In the genomic region with DNA sequence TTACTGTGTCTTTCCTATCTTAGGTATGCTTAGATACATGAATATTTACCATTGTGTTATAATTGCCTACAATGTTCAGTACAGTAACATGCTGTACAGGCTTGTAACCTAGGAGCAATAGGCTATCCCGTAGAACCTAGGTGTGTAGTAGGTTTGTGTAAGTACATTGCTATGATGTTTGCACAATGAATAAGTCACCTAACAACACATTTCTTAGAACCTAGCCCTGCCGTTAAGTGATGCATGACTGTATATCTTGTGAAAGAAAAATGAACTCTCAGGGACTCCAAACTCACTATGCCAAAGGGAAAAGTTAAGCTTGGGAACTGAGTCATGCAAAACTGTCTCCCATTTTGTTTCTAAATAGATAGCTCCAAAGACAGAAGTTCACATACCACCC, we compare ENCODE assay signal across 24 cellular contexts.
DNase-seq lines count a peak whose midpoint lies in the region; ATAC-seq and TF ChIP-seq lines count a peak whose summit lies in the region.
"Had no signal": no experiment of that assay in that cellular context is flagged by ENCODE, and none has a peak within 500 bp of the region (broad histone marks: within the 10 kb centered on the region; RNA-seq: fewer than 3 reads in every experiment).

No MANE protein-coding gene starts in this region.

- POLR2A ChIA-PET in MCF 10A (lab: Yijun Ruan, JAX): interaction anchor here (0.6 to 2.1 kb wide), 5 partner anchors 13 to 233 kb away, joined by 3 to 17 read pairs (median 3); partner anchors contain the start of gene DNAJC13

- H3K27ac Mint-ChIP-seq in MCF 10A (ENCODE audit: low read depth, unreplicated experiment): no peak overlapping the region
- H3K27ac Mint-ChIP-seq: activated CD4-positive, alpha-beta T cell treated with anti-CD3 and anti-CD28 coated beads for 36 hours; activated T-cell treated with anti-CD3 and anti-CD28 coated beads, Interleukin-2, amount 50 U/mL, for 24 hours; B cell; dendritic cell treated with granulocyte-macrophage colony-stimulating factor and Interleukin-4, amounts not matched to agents 40 ng/mL and 50 ng/mL, for 4 days; memory B cell; naive B cell had no signal

- no peaks in the 10 kb centered on the region for H3K36me3 Mint-ChIP-seq in MCF 10A (ENCODE audit: insufficient read depth, unreplicated experiment)
- H3K36me3 Mint-ChIP-seq: memory B cell, naive B cell had no signal

- intact Hi-C loops in MCF 10A (cut with micrococcal nuclease) (no loop called here), breast epithelium (cut with DNase I; ENCODE audit: low total_unique reads) (no loop called here), left lung (cut with DNase I) (no loop called here), upper lobe of right lung (cut with DNase I) (no loop called here)

- H3K36me3 ChIP-seq in breast epithelium (no peaks in the 10 kb centered on the region), left lung (no peaks in the 10 kb centered on the region), upper lobe of right lung (no peaks in the 10 kb centered on the region)
- H3K36me3 ChIP-seq: cardiac muscle cell, right atrium auricular region had no signal

- DNase-seq in MCF 10A (ENCODE audit: unreplicated experiment) (peak; percentile 57), breast epithelium (ENCODE audit: low spot score in 2 of 2) (no peak), epithelial cell of esophagus (ENCODE audit: low read depth) (peak; percentile 97), left lung (no peak), upper lobe of right lung (no peak), C1 segment of cervical spinal cord (lab: John Stamatoyannopoulos, UW) (no peak)
- DNase-seq: activated CD4-positive, alpha-beta T cell treated with anti-CD3 and anti-CD28 coated beads for 36 hours; activated CD8-positive, alpha-beta memory T cell treated with anti-CD3 and anti-CD28 coated beads for 24 hours; activated naive CD4-positive, alpha-beta T cell treated with Interleukin-2 at 50 U/mL for 16 hours; activated T-cell treated with anti-CD3 and anti-CD28 coated beads, Interleukin-2, amount 50 U/mL, for 24 hours; amniotic stem cell; EL; hypothalamus; naive B cell; NCI-H1436; NCI-H524; NK-92 treated with Interleukin-12 subunit alpha and Interleukin-12 subunit beta, amount 100 ng/mL, for 24 hours had no signal

- no peaks in the 10 kb centered on the region for H3K27me3 ChIP-seq in breast epithelium
- no peaks in the 10 kb centered on the region for H3K27me3 ChIP-seq in left lung
- H3K27me3 ChIP-seq in upper lobe of right lung: no peaks in the 10 kb centered on the region
- H3K27me3 ChIP-seq: cardiac muscle cell, right atrium auricular region had no signal

- no TSS peak for BruUV-seq in MCF 10A (replicated peaks; lab: Mats Ljungman, UMichigan)

- H3K4me1 ChIP-seq in breast epithelium (no peaks in the 10 kb centered on the region), left lung (no peaks in the 10 kb centered on the region), upper lobe of right lung (no peaks in the 10 kb centered on the region)
- H3K4me1 ChIP-seq: right atrium auricular region had no signal

- no peaks in the 10 kb centered on the region for H3K9me3 Mint-ChIP-seq in MCF 10A (ENCODE audit: unreplicated experiment)
- H3K9me3 Mint-ChIP-seq: activated T-cell treated with anti-CD3 and anti-CD28 coated beads, Interleukin-2, amount 50 U/mL, for 24 hours; dendritic cell treated with granulocyte-macrophage colony-stimulating factor and Interleukin-4, amounts not matched to agents 40 ng/mL and 50 ng/mL, for 4 days; memory B cell; naive B cell had no signal

- H3K4me3 Mint-ChIP-seq in MCF 10A (ENCODE audit: unreplicated experiment): no peak overlapping the region
- H3K4me3 Mint-ChIP-seq: activated CD4-positive, alpha-beta T cell treated with anti-CD3 and anti-CD28 coated beads for 36 hours; activated T-cell treated with anti-CD3 and anti-CD28 coated beads, Interleukin-2, amount 50 U/mL, for 24 hours; B cell; dendritic cell treated with granulocyte-macrophage colony-stimulating factor and Interleukin-4, amounts not matched to agents 40 ng/mL and 50 ng/mL, for 4 days; memory B cell had no signal

- H3K4me1 Mint-ChIP-seq in MCF 10A (ENCODE audit: insufficient read depth, unreplicated experiment): peaks cover 4% of the 10 kb centered on the region
- H3K4me1 Mint-ChIP-seq: activated CD4-positive, alpha-beta T cell treated with anti-CD3 and anti-CD28 coated beads for 36 hours; B cell; memory B cell; naive B cell had no signal

- H3K9me3 ChIP-seq in breast epithelium: no peaks in the 10 kb centered on the region
- no peaks in the 10 kb centered on the region for H3K9me3 ChIP-seq in left lung
- H3K9me3 ChIP-seq in upper lobe of right lung: no peaks in the 10 kb centered on the region
- H3K9me3 ChIP-seq: right atrium auricular region had no signal

- TF ChIP-seq CTCF in MCF 10A (IDR thresholded peaks at IDR 0.05; ENCODE audit: unreplicated experiment): no peak
- TF ChIP-seq CTCF in breast epithelium (IDR thresholded peaks at IDR 0.05): no peak
- TF ChIP-seq CTCF in epithelial cell of esophagus (IDR thresholded peaks at IDR 0.05; ENCODE audit: insufficient read depth, low read depth, low read length, missing control alignments): no peak
- TF ChIP-seq CTCF in left lung (IDR thresholded peaks at IDR 0.05): no peak
- no peak for TF ChIP-seq CTCF in upper lobe of right lung (IDR thresholded peaks at IDR 0.05)

- peak; percentile 93 for ATAC-seq in left lung
- ATAC-seq in upper lobe of right lung: peak; percentile 88
- ATAC-seq in HG03565 (IDR thresholded peaks at IDR 0.05; ENCODE audit: unreplicated experiment): no peak
- ATAC-seq in SK-N-SH treated with all-trans-retinoic acid at 6 μM for 48 hours: no peak
- ATAC-seq: activated CD4-positive, alpha-beta T cell treated with anti-CD3 and anti-CD28 coated beads for 36 hours had no signal

- CTCF ChIA-PET in MCF 10A (lab: Yijun Ruan, JAX): interaction anchor here (2.6 to 2.8 kb wide), 2 partner anchors 118 to 187 kb away, joined by 11 read pairs; no protein-coding TSS in a partner anchor

- H3K27me3 Mint-ChIP-seq in MCF 10A (ENCODE audit: insufficient read depth, unreplicated experiment): no peaks in the 10 kb centered on the region
- H3K27me3 Mint-ChIP-seq: dendritic cell treated with granulocyte-macrophage colony-stimulating factor and Interleukin-4, amounts not matched to agents 40 ng/mL and 50 ng/mL, for 4 days had no signal

- no peak overlapping the region for H3K27ac ChIP-seq in breast epithelium
- H3K27ac ChIP-seq in left lung: no peak overlapping the region
- H3K27ac ChIP-seq in upper lobe of right lung: no peak overlapping the region
- H3K27ac ChIP-seq: cardiac muscle cell, right atrium auricular region had no signal

- H3K4me3 ChIP-seq in breast epithelium (no peak overlapping the region), epithelial cell of esophagus (ENCODE audit: low read length) (no peak overlapping the region), left lung (no peak overlapping the region), upper lobe of right lung (no peak overlapping the region)
- H3K4me3 ChIP-seq: cardiac muscle cell, right atrium auricular region had no signal

- TF ChIP-seq POLR2A in breast epithelium (IDR thresholded peaks at IDR 0.05): no peak

TF ChIP-seq in SK-N-SH treated with all-trans-retinoic acid at 6 μM for 48 hours, 23 proteins besides CTCF, POLR2A, EP300 and RAD21 (continues in another document):
- TF ChIP-seq ZNF565 (CRISPR knock-in tag; conservative IDR thresholded peaks at IDR 0.05; ENCODE audit: low read depth) (no peak), CSDC2 (CRISPR knock-in tag; IDR thresholded peaks at IDR 0.05) (no peak), OSR1 (CRISPR knock-in tag; IDR thresholded peaks at IDR 0.05) (no peak), ZNF8 (CRISPR knock-in tag; IDR thresholded peaks at IDR 0.05) (no peak), ESRRG (CRISPR knock-in tag; IDR thresholded peaks at IDR 0.05) (no peak), TCF4 (CRISPR knock-in tag; IDR thresholded peaks at IDR 0.05; ENCODE audit: borderline replicate concordance) (no peak), ZC3H10 (CRISPR knock-in tag; IDR thresholded peaks at IDR 0.05) (no peak), ZFP30 (CRISPR knock-in tag; IDR thresholded peaks at IDR 0.05) (no peak), ARNTL (CRISPR knock-in tag; IDR thresholded peaks at IDR 0.05; ENCODE audit: borderline replicate concordance, low read depth) (no peak), ZFP3 (CRISPR knock-in tag; IDR thresholded peaks at IDR 0.05) (no peak)
- TF ChIP-seq, protein P1, sequence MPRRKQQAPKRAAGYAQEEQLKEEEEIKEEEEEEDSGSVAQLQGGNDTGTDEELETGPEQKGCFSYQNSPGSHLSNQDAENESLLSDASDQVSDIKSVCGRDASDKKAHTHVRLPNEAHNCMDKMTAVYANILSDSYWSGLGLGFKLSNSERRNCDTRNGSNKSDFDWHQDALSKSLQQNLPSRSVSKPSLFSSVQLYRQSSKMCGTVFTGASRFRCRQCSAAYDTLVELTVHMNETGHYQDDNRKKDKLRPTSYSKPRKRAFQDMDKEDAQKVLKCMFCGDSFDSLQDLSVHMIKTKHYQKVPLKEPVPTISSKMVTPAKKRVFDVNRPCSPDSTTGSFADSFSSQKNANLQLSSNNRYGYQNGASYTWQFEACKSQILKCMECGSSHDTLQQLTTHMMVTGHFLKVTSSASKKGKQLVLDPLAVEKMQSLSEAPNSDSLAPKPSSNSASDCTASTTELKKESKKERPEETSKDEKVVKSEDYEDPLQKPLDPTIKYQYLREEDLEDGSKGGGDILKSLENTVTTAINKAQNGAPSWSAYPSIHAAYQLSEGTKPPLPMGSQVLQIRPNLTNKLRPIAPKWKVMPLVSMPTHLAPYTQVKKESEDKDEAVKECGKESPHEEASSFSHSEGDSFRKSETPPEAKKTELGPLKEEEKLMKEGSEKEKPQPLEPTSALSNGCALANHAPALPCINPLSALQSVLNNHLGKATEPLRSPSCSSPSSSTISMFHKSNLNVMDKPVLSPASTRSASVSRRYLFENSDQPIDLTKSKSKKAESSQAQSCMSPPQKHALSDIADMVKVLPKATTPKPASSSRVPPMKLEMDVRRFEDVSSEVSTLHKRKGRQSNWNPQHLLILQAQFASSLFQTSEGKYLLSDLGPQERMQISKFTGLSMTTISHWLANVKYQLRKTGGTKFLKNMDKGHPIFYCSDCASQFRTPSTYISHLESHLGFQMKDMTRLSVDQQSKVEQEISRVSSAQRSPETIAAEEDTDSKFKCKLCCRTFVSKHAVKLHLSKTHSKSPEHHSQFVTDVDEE (CRISPR knock-in tag; IDR thresholded peaks at IDR 0.05): no peak

Comparison
In these comparisons a context has a peak if more than half of its experiments do, and no peak if none do; other contexts are left out.
1. DNase-seq: peak in MCF 10A (single experiment) and epithelial cell of esophagus (single experiment); none in breast epithelium (0 of 2), left lung (0 of 2), upper lobe of right lung (single experiment) and C1 segment of cervical spinal cord (0 of 14).
2. ATAC-seq: peak in left lung (single experiment) and upper lobe of right lung (single experiment); none in HG03565 (single experiment) and SK-N-SH treated with all-trans-retinoic acid at 6 μM for 48 hours (single experiment).